In genomic region chr19:57559008-57559403, GRCh38 we compare ENCODE assay signal across 8 cellular contexts. TPM values are rescaled to one million over a fixed set of nuclear protein-coding genes. Genes with fewer than 3 reads are reported as not detected.
DNase-seq lines count a peak whose midpoint lies in the region; ATAC-seq and TF ChIP-seq lines count a peak whose summit lies in the region.

No MANE protein-coding gene starts in this region.

- H3K36me3 ChIP-seq in neutrophil: no peaks in the 10 kb centered on the region

- peak overlapping the region; percentile 78 to 94 for H3K4me3 ChIP-seq in foreskin fibroblast (ENCODE audit: low read depth in 1 of 2, low read length in 2 of 2)
- peak overlapping the region; percentile 64 to 72 for H3K4me3 ChIP-seq in neutrophil (ENCODE audit: low read depth in 1 of 2, low read length in 1 of 2)

- H3K4me1 Mint-ChIP-seq in activated T-cell treated with anti-CD3 and anti-CD28 coated beads, Interleukin-2, amount 50 U/mL, for 4 hours (ENCODE audit: low read depth): peaks cover 33% of the 10 kb centered on the region

- peaks cover 27% of the 10 kb centered on the region for H3K9me3 Mint-ChIP-seq in activated T-cell treated with anti-CD3 and anti-CD28 coated beads, Interleukin-2, amount 50 U/mL, for 4 hours

- no peaks in the 10 kb centered on the region for H3K27me3 ChIP-seq in neutrophil

- H3K36me3 Mint-ChIP-seq in activated T-cell treated with anti-CD3 and anti-CD28 coated beads, Interleukin-2, amount 50 U/mL, for 4 hours (ENCODE audit: insufficient read depth): peaks cover 37% of the 10 kb centered on the region

- H3K4me3 Mint-ChIP-seq in activated T-cell treated with anti-CD3 and anti-CD28 coated beads, Interleukin-2, amount 50 U/mL, for 4 hours: peak overlapping the region; percentile 93

- peaks cover 3% of the 10 kb centered on the region for H3K27me3 Mint-ChIP-seq in activated T-cell treated with anti-CD3 and anti-CD28 coated beads, Interleukin-2, amount 50 U/mL, for 4 hours (ENCODE audit: low read depth)

- H3K27ac ChIP-seq in neutrophil: no peak overlapping the region

- peak; percentile 14 to 33 for ATAC-seq in activated T-cell treated with anti-CD3 and anti-CD28 coated beads, Interleukin-2, amount 50 U/mL, for 4 hours
- no peak for ATAC-seq in HG03439 (IDR thresholded peaks at IDR 0.05; ENCODE audit: unreplicated experiment)
- no peak for ATAC-seq in GM21367 (IDR thresholded peaks at IDR 0.05; ENCODE audit: unreplicated experiment)

- peaks cover 15 to 16% of the 10 kb centered on the region in 2 experiments for H3K4me1 ChIP-seq in neutrophil (ENCODE audit: control insufficient read depth in 1 of 2, insufficient read depth in 1 of 2, low read depth in 1 of 2, low read length in 1 of 2)

- no peak for DNase-seq in activated T-cell treated with anti-CD3 and anti-CD28 coated beads, Interleukin-2, amount 50 U/mL, for 4 hours
- DNase-seq in activated T-cell treated with anti-CD3 and anti-CD28 coated beads, Interleukin-2, amount 50 U/mL, for 1 hour: no peak
- DNase-seq in HPDE6-E6E7 (ENCODE audit: extremely low spot score) (peak; percentile 58), foreskin fibroblast (peak; percentile 33 to 63)
- peak; percentile 18 for DNase-seq in activated CD8-positive, alpha-beta memory T cell treated with anti-CD3 and anti-CD28 coated beads, Interleukin-2, amount 50 U/mL, for 4 hours

- TF ChIP-seq CTCF in foreskin fibroblast (IDR thresholded peaks at IDR 0.05; ENCODE audit: low read depth, low read length) (no peak), neutrophil (IDR thresholded peaks at IDR 0.05) (no peak)

- peaks cover 17% of the 10 kb centered on the region for H3K9me3 ChIP-seq in neutrophil

RNA-seq across cellular contexts. Expression of gene ZNF550, which starts 0.7 kb away (rescaled TPM):
- 10 to 100 TPM in 1 of 3 donors, 1 to 10 TPM in 2; 8.3 to 10.9 (median 8.7) TPM for total RNA-seq in activated T-cell treated with anti-CD3 and anti-CD28 coated beads, Interleukin-2, amount 50 U/mL, for 4 hours

RNA-seq across cellular contexts. Expression of gene ZNF416, which starts 19.7 kb away (rescaled TPM):
- total RNA-seq in activated T-cell treated with anti-CD3 and anti-CD28 coated beads, Interleukin-2, amount 50 U/mL, for 4 hours: 1 to 10 TPM; 2.8 to 2.9 (median 2.8) TPM

RNA-seq across cellular contexts. Expression of gene ZIK1, which starts 24.9 kb away (rescaled TPM):
- total RNA-seq in activated T-cell treated with anti-CD3 and anti-CD28 coated beads, Interleukin-2, amount 50 U/mL, for 4 hours: 1 to 10 TPM; 3.7 to 5.6 (median 5.1) TPM

RNA-seq across cellular contexts. Expression of gene ZNF549, which starts 31.9 kb away (rescaled TPM):
- total RNA-seq in activated T-cell treated with anti-CD3 and anti-CD28 coated beads, Interleukin-2, amount 50 U/mL, for 4 hours: 1 to 10 TPM; 3.2 to 4.1 (median 3.8) TPM

RNA-seq across cellular contexts. Expression of gene ZNF530, which starts 40.7 kb away (rescaled TPM):
- total RNA-seq in activated T-cell treated with anti-CD3 and anti-CD28 coated beads, Interleukin-2, amount 50 U/mL, for 4 hours: 1 to 10 TPM; 4.7 to 7.7 (median 4.9) TPM

Comparison
In these comparisons a context has a peak if more than half of its experiments do, and no peak if none do; other contexts are left out.
1. ATAC-seq: peak in activated T-cell treated with anti-CD3 and anti-CD28 coated beads, Interleukin-2, amount 50 U/mL, for 4 hours (2 of 2); none in HG03439 (single experiment) and GM21367 (single experiment).
2. DNase-seq: peak in HPDE6-E6E7 (single experiment), activated CD8-positive, alpha-beta memory T cell treated with anti-CD3 and anti-CD28 coated beads, Interleukin-2, amount 50 U/mL, for 4 hours (single experiment) and foreskin fibroblast (2 of 2); none in activated T-cell treated with anti-CD3 and anti-CD28 coated beads, Interleukin-2, amount 50 U/mL, for 4 hours (single experiment) and activated T-cell treated with anti-CD3 and anti-CD28 coated beads, Interleukin-2, amount 50 U/mL, for 1 hour (single experiment).